Comparison of ENCODE assay signal across 26 cellular contexts in the genomic region with DNA sequence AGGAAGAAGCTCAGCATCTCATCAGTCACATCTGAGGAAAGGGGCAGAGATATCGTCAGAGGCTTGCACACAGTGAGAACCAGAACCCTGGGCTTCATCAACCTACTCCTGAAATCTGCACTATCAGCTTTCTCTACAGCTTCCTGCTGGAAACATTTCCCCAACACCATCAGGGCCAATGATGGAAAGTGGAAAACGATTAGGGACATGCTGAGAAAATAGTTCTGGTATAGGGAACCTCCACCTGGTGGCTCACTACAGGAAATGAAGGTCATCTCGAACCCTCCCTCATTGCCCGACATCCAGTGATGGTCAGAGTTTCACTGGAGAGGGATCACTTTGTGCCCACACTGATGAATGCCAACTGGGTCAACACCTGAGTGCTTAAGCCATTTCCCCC. TPM values are rescaled to one million over a fixed set of nuclear protein-coding genes. Genes with fewer than 3 reads are reported as not detected.
"Had no signal": no experiment of that assay in that cellular context is flagged by ENCODE, and none has a peak within 500 bp of the region (broad histone marks: within the 10 kb centered on the region; RNA-seq: fewer than 3 reads in every experiment).

No MANE protein-coding gene starts in this region.

- H3K27me3 Mint-ChIP-seq: activated naive CD4-positive, alpha-beta T cell treated with anti-CD3 and anti-CD28 coated beads, Interleukin-2, amount 50 U/mL, for 24 hours had no signal

- H3K27me3 ChIP-seq: adrenal gland, ascending aorta, brain microvascular endothelial cell, upper lobe of left lung had no signal

- ATAC-seq: left cardiac atrium, mucosa of descending colon, WTC11 had no signal

- H3K27ac ChIP-seq: adrenal gland, ascending aorta, brain microvascular endothelial cell, lower lobe of right lung, upper lobe of left lung had no signal

- H3K9me3 Mint-ChIP-seq: activated naive CD4-positive, alpha-beta T cell treated with anti-CD3 and anti-CD28 coated beads, Interleukin-2, amount 50 U/mL, for 24 hours; neural crest cell; T-helper 1 cell treated with Interleukin-12 subunit alpha and Interleukin-12 subunit beta and Interleukin-4 antibody, amounts not matched to agents 30 μg/mL and 1 μg/mL, for 36 hours; WTC11 had no signal

- H3K27ac Mint-ChIP-seq: activated naive CD4-positive, alpha-beta T cell treated with anti-CD3 and anti-CD28 coated beads, Interleukin-2, amount 50 U/mL, for 24 hours; T-helper 1 cell treated with Interleukin-12 subunit alpha and Interleukin-12 subunit beta and Interleukin-4 antibody, amounts not matched to agents 30 μg/mL and 1 μg/mL, for 36 hours had no signal

- H3K9me3 ChIP-seq: adrenal gland, ascending aorta, lower lobe of right lung, mucosa of descending colon, upper lobe of left lung had no signal

- H3K4me3 Mint-ChIP-seq: activated naive CD4-positive, alpha-beta T cell treated with anti-CD3 and anti-CD28 coated beads, Interleukin-2, amount 50 U/mL, for 24 hours; neural crest cell; T-helper 1 cell treated with Interleukin-12 subunit alpha and Interleukin-12 subunit beta and Interleukin-4 antibody, amounts not matched to agents 30 μg/mL and 1 μg/mL, for 36 hours; WTC11 had no signal

- H3K4me1 ChIP-seq: ascending aorta, upper lobe of left lung had no signal

- H3K4me3 ChIP-seq: adrenal gland, ascending aorta, lower lobe of right lung, mucosa of descending colon, upper lobe of left lung had no signal

- H3K4me1 Mint-ChIP-seq: neural crest cell, WTC11 had no signal

- DNase-seq: activated CD4-positive, alpha-beta T cell treated with anti-CD3 and anti-CD28 coated beads, Interleukin-2, amount 50 U/mL, for 4 hours; activated CD8-positive, alpha-beta memory T cell treated with anti-CD3 and anti-CD28 coated beads for 24 hours; activated gamma-delta T cell treated with Interleukin-2 at 50 U/mL for 16 hours; brain microvascular endothelial cell; caudate nucleus; dermis blood vessel endothelial cell; effector CD8-positive, alpha-beta T cell; glutamatergic neuron; hippocampal formation; left cardiac atrium; lower lobe of right lung; mesendoderm; mucosa of descending colon; retina; stimulated activated CD4-positive, alpha-beta T cell treated with anti-CD3 and anti-CD28 coated beads, Interleukin-4, amount 100 ng/mL, for 24 hours; stimulated activated naive CD4-positive, alpha-beta T cell treated with Interleukin-2 at 50 U/mL for 16 hours; T1000; upper lobe of left lung had no signal

RNA-seq across cellular contexts. Expression of gene GSG1L, which starts 43.0 kb away (rescaled TPM):
- total RNA-seq: adrenal gland, ascending aorta, dermis blood vessel endothelial cell, neural crest cell, omental fat pad, posterior vena cava had no signal
